In the genomic region with DNA sequence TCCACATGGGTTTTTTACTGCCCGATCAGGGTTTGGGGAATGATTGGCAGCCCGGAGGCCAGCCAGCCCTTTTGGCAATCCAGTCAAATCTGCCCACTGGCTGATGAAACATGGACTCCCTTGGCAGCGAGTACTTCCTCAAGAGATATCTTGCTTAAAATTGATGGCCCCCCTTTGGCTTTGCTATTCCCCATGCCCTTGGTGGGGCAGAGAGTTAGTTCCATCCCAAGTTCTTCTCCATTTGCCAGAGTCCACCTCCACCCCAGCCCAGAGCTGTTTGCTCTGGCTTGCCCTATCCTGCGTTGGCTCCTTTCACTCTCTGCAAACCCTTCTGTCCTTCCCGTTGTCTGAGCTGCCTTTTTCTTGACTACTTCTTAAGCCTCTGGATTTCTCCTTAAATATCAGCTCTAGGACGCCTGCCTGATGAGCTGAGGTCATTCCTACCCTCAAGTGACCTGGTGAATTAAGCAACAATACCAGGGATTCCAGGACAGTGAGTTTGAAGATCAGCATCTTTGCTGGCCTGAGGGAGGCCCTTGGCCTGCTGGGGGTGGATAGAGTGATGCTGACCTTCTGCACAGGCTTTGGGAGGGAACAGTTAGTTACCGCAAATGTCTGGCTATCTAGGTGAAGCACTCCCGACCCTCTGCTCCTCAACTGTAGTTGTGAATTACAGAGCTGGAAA, we compare ENCODE assay signal across 11 cellular contexts.
DNase-seq lines count a peak whose midpoint lies in the region; ATAC-seq, FAIRE-seq and TF ChIP-seq lines count a peak whose summit lies in the region.
"Had no signal": no experiment of that assay in that cellular context is flagged by ENCODE, and none has a peak within 500 bp of the region (broad histone marks: within the 10 kb centered on the region; RNA-seq: fewer than 3 reads in every experiment).

No MANE protein-coding gene starts in this region.

- TF ChIP-seq CTCF in endodermal cell (conservative IDR thresholded peaks at IDR 0.05) (no peak), transverse colon (IDR thresholded peaks at IDR 0.05) (no peak)

- H3K9me3 ChIP-seq in endodermal cell (ENCODE audit: control insufficient read depth, low read length) = no peaks in the 10 kb centered on the region
- H3K9me3 ChIP-seq in mesodermal cell (ENCODE audit: control insufficient read depth, low read length) = no peaks in the 10 kb centered on the region
- no peaks in the 10 kb centered on the region for H3K9me3 ChIP-seq in transverse colon
- no peaks in the 10 kb centered on the region for H3K9me3 ChIP-seq in CD4-positive, alpha-beta memory T cell (ENCODE audit: control insufficient read depth in 1 of 2, low read length in 2 of 2)

- peaks cover 3% of the 10 kb centered on the region for H3K27me3 Mint-ChIP-seq in endodermal cell (ENCODE audit: insufficient read depth)
- peaks cover 5 to 6% of the 10 kb centered on the region in 2 donors for H3K27me3 Mint-ChIP-seq in CD4-positive, alpha-beta memory T cell
- H3K27me3 Mint-ChIP-seq in stimulated activated memory B cell treated with anti-CD40 and anti-IgM and Interleukin-4, amounts not matched to agents 10 μg/mL and 1 μg/mL and 100 μg/mL, for 72 hours = peaks cover 7% of the 10 kb centered on the region

- peak; percentile 50 for TF ChIP-seq EP300 in transverse colon (IDR thresholded peaks at IDR 0.05; ENCODE audit: low read depth)

- H3K4me3 ChIP-seq in endodermal cell (ENCODE audit: low read length) (no peak overlapping the region), mesodermal cell (ENCODE audit: extremely low read depth, insufficient read depth, low read length, poor library complexity, severe bottlenecking) (no peak overlapping the region), transverse colon (no peak overlapping the region)
- H3K4me3 ChIP-seq in CD4-positive, alpha-beta memory T cell (ENCODE audit: low read length in 2 of 2) = no peak overlapping the region

- H3K4me3 Mint-ChIP-seq in endodermal cell = no peak overlapping the region
- no peak overlapping the region for H3K4me3 Mint-ChIP-seq in CD4-positive, alpha-beta memory T cell
- no peak overlapping the region for H3K4me3 Mint-ChIP-seq in stimulated activated memory B cell treated with anti-CD40 and anti-IgM and Interleukin-4, amounts not matched to agents 10 μg/mL and 1 μg/mL and 100 μg/mL, for 72 hours

- CTCF ChIA-PET in CD4-positive, alpha-beta memory T cell (lab: Charles Lee; ENCODE audit: partially characterized antibody) = no interaction called here

- H3K9me3 Mint-ChIP-seq in endodermal cell = no peaks in the 10 kb centered on the region
- no peaks in the 10 kb centered on the region for H3K9me3 Mint-ChIP-seq in CD4-positive, alpha-beta memory T cell
- no peaks in the 10 kb centered on the region for H3K9me3 Mint-ChIP-seq in stimulated activated memory B cell treated with anti-CD40 and anti-IgM and Interleukin-4, amounts not matched to agents 10 μg/mL and 1 μg/mL and 100 μg/mL, for 72 hours

- TF ChIP-seq POLR2A in transverse colon (IDR thresholded peaks at IDR 0.05) = peak; percentile 32

- WGBS in endodermal cell (ENCODE audit: insufficient coverage in 1 of 2, insufficient read length in 1 of 2), 2 experiments = 73 to 77% methylated on average over 6 to 8 of the region's 8 CpGs
- 66 to 69% methylated on average over 7 to 8 of the region's 8 CpGs for WGBS in mesodermal cell (ENCODE audit: insufficient coverage in 2 of 2), 2 experiments
- 50 to 69% methylated on average over 1 to 8 of the region's 8 CpGs for WGBS in transverse colon (ENCODE audit: low coverage in 1 of 2), 2 donors

- no peaks in the 10 kb centered on the region for H3K36me3 Mint-ChIP-seq in endodermal cell (ENCODE audit: low read depth)
- no peaks in the 10 kb centered on the region for H3K36me3 Mint-ChIP-seq in CD4-positive, alpha-beta memory T cell
- H3K36me3 Mint-ChIP-seq in stimulated activated memory B cell treated with anti-CD40 and anti-IgM and Interleukin-4, amounts not matched to agents 10 μg/mL and 1 μg/mL and 100 μg/mL, for 72 hours = no peaks in the 10 kb centered on the region

- no peak overlapping the region for H3K9ac ChIP-seq in endodermal cell (ENCODE audit: extremely low read depth, low read length, poor library complexity, severe bottlenecking)

- no peaks in the 10 kb centered on the region for H3K27me3 ChIP-seq in endodermal cell (ENCODE audit: control insufficient read depth, insufficient read depth, low read length, poor library complexity, severe bottlenecking)
- no peaks in the 10 kb centered on the region for H3K27me3 ChIP-seq in transverse colon
- H3K27me3 ChIP-seq in CD4-positive, alpha-beta memory T cell (ENCODE audit: insufficient read depth, low read length) = no peaks in the 10 kb centered on the region

- H3K4me1 ChIP-seq in endodermal cell (ENCODE audit: control insufficient read depth, insufficient read depth, low read length) (peaks cover 8% of the 10 kb centered on the region), mesodermal cell (ENCODE audit: control insufficient read depth, insufficient read depth, low read length, poor library complexity, severe bottlenecking) (peaks cover 36% of the 10 kb centered on the region), transverse colon (peaks cover 25 to 56% (median 44%) of the 10 kb centered on the region in 4 donors)
- H3K4me1 ChIP-seq in CD4-positive, alpha-beta memory T cell (ENCODE audit: insufficient read depth, low read length) = no peaks in the 10 kb centered on the region

- in situ Hi-C loops in transverse colon (cut with MboI; ENCODE audit: low pct_ligation_motif_present in 1 of 4, low pct_unique_long_range_greater_than_20kb in 1 of 4, low sequenced_read_pairs in 3 of 4) = loop anchor here in 1 of 4 donors (10.0 kb wide), 1 partner anchor 210 kb away; a partner anchor contains a TSS

- intact Hi-C loops in transverse colon (cut with DNase I; ENCODE audit: low total_unique reads) = no loop called here
- intact Hi-C loops in CD4-positive, alpha-beta memory T cell (cut with micrococcal nuclease) = no loop called here

- DNase-seq in HTR-8/SVneo (ENCODE audit: insufficient read length, low spot score) (peak; percentile 90), endodermal cell (peak; percentile 47), transverse colon (peak; percentile 23), T-helper 2 cell (no peak)
- DNase-seq in CD4-positive, alpha-beta memory T cell = no peak
- DNase-seq: activated CD4-positive, alpha-beta T cell treated with anti-CD3 and anti-CD28 coated beads, Interleukin-2, amount 50 U/mL, for 4 hours; retina had no signal

- FAIRE-seq in HTR-8/SVneo (lab: Jason Lieb, UNC) = peak; percentile 96

- POLR2A ChIA-PET in CD4-positive, alpha-beta memory T cell (lab: Charles Lee; ENCODE audit: partially characterized antibody) = no interaction called here

- H3K27ac ChIP-seq in endodermal cell (ENCODE audit: low read depth, low read length) (no peak overlapping the region), mesodermal cell (ENCODE audit: low read depth, low read length, severe bottlenecking) (peak overlapping the region; percentile 72), transverse colon (peak overlapping the region; percentile 61 to 84 (median 68))
- no peak overlapping the region for H3K27ac ChIP-seq in CD4-positive, alpha-beta memory T cell (ENCODE audit: low read depth, low read length)

- ATAC-seq in GM19328 (IDR thresholded peaks at IDR 0.05; ENCODE audit: unreplicated experiment) = no peak
- ATAC-seq in stimulated activated memory B cell treated with anti-CD40 and anti-IgM and Interleukin-4, amounts not matched to agents 10 μg/mL and 1 μg/mL and 100 μg/mL, for 72 hours = no peak
- ATAC-seq: Panc1 had no signal

- no peaks in the 10 kb centered on the region for H3K36me3 ChIP-seq in endodermal cell (ENCODE audit: control insufficient read depth, insufficient read depth, low read length)
- no peaks in the 10 kb centered on the region for H3K36me3 ChIP-seq in mesodermal cell (ENCODE audit: control insufficient read depth, insufficient read depth, low read length)
- H3K36me3 ChIP-seq in transverse colon = no peaks in the 10 kb centered on the region
- no peaks in the 10 kb centered on the region for H3K36me3 ChIP-seq in CD4-positive, alpha-beta memory T cell (ENCODE audit: insufficient read depth, low read length)

- peaks cover 9% of the 10 kb centered on the region for H3K4me1 Mint-ChIP-seq in endodermal cell
- H3K4me1 Mint-ChIP-seq in CD4-positive, alpha-beta memory T cell = no peaks in the 10 kb centered on the region
- no peaks in the 10 kb centered on the region for H3K4me1 Mint-ChIP-seq in stimulated activated memory B cell treated with anti-CD40 and anti-IgM and Interleukin-4, amounts not matched to agents 10 μg/mL and 1 μg/mL and 100 μg/mL, for 72 hours

- no peak overlapping the region for H3K27ac Mint-ChIP-seq in endodermal cell
- H3K27ac Mint-ChIP-seq in CD4-positive, alpha-beta memory T cell = no peak overlapping the region
- H3K27ac Mint-ChIP-seq in stimulated activated memory B cell treated with anti-CD40 and anti-IgM and Interleukin-4, amounts not matched to agents 10 μg/mL and 1 μg/mL and 100 μg/mL, for 72 hours = no peak overlapping the region

Comparison
In these comparisons a context has a peak if more than half of its experiments do, and no peak if none do; other contexts are left out.
1. DNase-seq: peak in HTR-8/SVneo (single experiment), endodermal cell (single experiment) and transverse colon (single experiment); none in T-helper 2 cell (0 of 5) and CD4-positive, alpha-beta memory T cell (0 of 5).
2. H3K27ac ChIP-seq: peak in mesodermal cell (single experiment) and transverse colon (4 of 4); none in endodermal cell (single experiment) and CD4-positive, alpha-beta memory T cell (single experiment).